In genomic region chr10:13613519-13613918, GRCh38 we compare ENCODE assay signal across 10 cellular contexts. TPM values are rescaled to one million over a fixed set of nuclear protein-coding genes. Genes with fewer than 3 reads are reported as not detected.
DNase-seq lines count a peak whose midpoint lies in the region; ATAC-seq, FAIRE-seq and TF ChIP-seq lines count a peak whose summit lies in the region.
"Had no signal": no experiment of that assay in that cellular context is flagged by ENCODE, and none has a peak within 500 bp of the region (broad histone marks: within the 10 kb centered on the region; RNA-seq: fewer than 3 reads in every experiment).

No MANE protein-coding gene starts in this region.

- no peak overlapping the region for H3K4me3 Mint-ChIP-seq in activated T-cell treated with anti-CD3 and anti-CD28 coated beads, Interleukin-2, amount 50 U/mL, for 24 hours

- no peak overlapping the region for H2AFZ ChIP-seq in Karpas-422 (ENCODE audit: low read length)

- in situ Hi-C loops in astrocyte of the cerebellum (cut with HindIII; ENCODE audit: low sequenced_read_pairs), result no loop called here

- POLR2A ChIA-PET in AG04449 (lab: Yijun Ruan, JAX), result no interaction called here

- no peaks in the 10 kb centered on the region for H4K20me1 ChIP-seq in Karpas-422 (ENCODE audit: insufficient read depth, low read depth, low read length)

- intact Hi-C loops in kidney (cut with DNase I), result no loop called here

- H3K4me1 Mint-ChIP-seq in activated T-cell treated with anti-CD3 and anti-CD28 coated beads, Interleukin-2, amount 50 U/mL, for 24 hours (ENCODE audit: low read depth), result no peaks in the 10 kb centered on the region

- peaks cover 24 to 44% of the 10 kb centered on the region in 2 donors for H3K36me3 ChIP-seq in kidney (ENCODE audit: control insufficient read depth in 1 of 2, insufficient read depth in 2 of 2, low read length in 2 of 2)
- peaks cover 30% of the 10 kb centered on the region; the same call in 1 of the 2 replicates for H3K36me3 ChIP-seq in Karpas-422 (ENCODE audit: insufficient read depth, low read length)

- no peak overlapping the region for H3K9ac ChIP-seq in kidney (ENCODE audit: low read length in 2 of 2)
- no peak overlapping the region for H3K9ac ChIP-seq in Karpas-422 (ENCODE audit: low read length)

- no peaks in the 10 kb centered on the region for H3K9me3 Mint-ChIP-seq in activated T-cell treated with anti-CD3 and anti-CD28 coated beads, Interleukin-2, amount 50 U/mL, for 24 hours

- DNase-seq in AG04449 (ENCODE audit: low read depth, low spot score) (no peak), HFF-Myc (ENCODE audit: extremely low read depth, low read depth) (peak; percentile 22), astrocyte of the cerebellum (ENCODE audit: low read depth) (peak; percentile 57), kidney (no peak), Karpas-422 (no peak)
- no peak for DNase-seq in activated T-cell treated with anti-CD3 and anti-CD28 coated beads, Interleukin-2, amount 50 U/mL, for 24 hours
- DNase-seq in activated CD8-positive, alpha-beta memory T cell treated with anti-CD3 and anti-CD28 coated beads, Interleukin-2, amount 50 U/mL, for 48 hours, result no peak
- DNase-seq: amniotic stem cell had no signal

- no peak for ATAC-seq in HG02870 (IDR thresholded peaks at IDR 0.05; ENCODE audit: unreplicated experiment)

- H3K4me3 ChIP-seq in AG04449 (ENCODE audit: low read depth, low read length) (no peak overlapping the region), HFF-Myc (replicated peaks; ENCODE audit: low read depth, low read length) (no peak overlapping the region), astrocyte of the cerebellum (ENCODE audit: low read depth, low read length) (no peak overlapping the region), kidney (ENCODE audit: low read length in 2 of 2) (no peak overlapping the region), Karpas-422 (ENCODE audit: low read length) (no peak overlapping the region)
- H3K4me3 ChIP-seq: skin epidermis had no signal

- H3K4me1 ChIP-seq in kidney (ENCODE audit: control insufficient read depth in 1 of 2, insufficient read depth in 1 of 2, low read depth in 1 of 2, low read length in 2 of 2) (no peaks in the 10 kb centered on the region), Karpas-422 (ENCODE audit: low read length) (no peaks in the 10 kb centered on the region)

- H3K27me3 ChIP-seq in Karpas-422 (ENCODE audit: low read length), result no peaks in the 10 kb centered on the region

- CTCF ChIA-PET in AG04449 (lab: Yijun Ruan, JAX), result interaction anchor here (0.6 to 4.1 kb wide), 35 partner anchors 10 to 582 kb away, joined by 3 to 55 read pairs (median 3); partner anchors contain the start of gene PRPF18

- H3K27ac Mint-ChIP-seq in activated T-cell treated with anti-CD3 and anti-CD28 coated beads, Interleukin-2, amount 50 U/mL, for 24 hours, result no peak overlapping the region

- no peak for FAIRE-seq in kidney (lab: Jason Lieb, UNC)

- H3K9me2 ChIP-seq in Karpas-422 (replicated peaks; ENCODE audit: insufficient read depth, low read length), result no peaks in the 10 kb centered on the region

- no peaks in the 10 kb centered on the region for H3K9me3 ChIP-seq in kidney (ENCODE audit: control insufficient read depth in 1 of 2, low read length in 2 of 2)
- no peaks in the 10 kb centered on the region for H3K9me3 ChIP-seq in Karpas-422 (ENCODE audit: low read length)

- no peaks in the 10 kb centered on the region for H3K27me3 Mint-ChIP-seq in activated T-cell treated with anti-CD3 and anti-CD28 coated beads, Interleukin-2, amount 50 U/mL, for 24 hours

- H3K27ac ChIP-seq in kidney (ENCODE audit: low read depth in 2 of 2, low read length in 2 of 2) (no peak overlapping the region), Karpas-422 (ENCODE audit: low read length) (no peak overlapping the region)
- H3K27ac ChIP-seq: skin epidermis had no signal

- TF ChIP-seq CTCF in AG04449 (IDR thresholded peaks at IDR 0.05; ENCODE audit: insufficient read depth, low read length, missing control alignments), result peak; percentile 23
- peak; percentile 30 for TF ChIP-seq CTCF in HFF-Myc (IDR thresholded peaks at IDR 0.05; ENCODE audit: low read depth, low read length, missing control alignments)
- peak; percentile 47 for TF ChIP-seq CTCF in astrocyte of the cerebellum (IDR thresholded peaks at IDR 0.05; ENCODE audit: low read depth, low read length, missing control alignments)
- TF ChIP-seq CTCF in kidney (IDR thresholded peaks at IDR 0.05; ENCODE audit: borderline replicate concordance, extremely low read depth, insufficient read depth), result peak; percentile 39

- peaks cover 95% of the 10 kb centered on the region for H3K36me3 Mint-ChIP-seq in activated T-cell treated with anti-CD3 and anti-CD28 coated beads, Interleukin-2, amount 50 U/mL, for 24 hours (ENCODE audit: low read depth)

- no peaks in the 10 kb centered on the region for H3K79me2 ChIP-seq in Karpas-422 (ENCODE audit: low read length)

- H3K4me2 ChIP-seq in Karpas-422 (ENCODE audit: low read depth, low read length, poor library complexity, severe bottlenecking), result no peak overlapping the region

RNA-seq across cellular contexts. Expression of gene PRPF18, which starts 26.8 kb away (rescaled TPM):
- total RNA-seq in kidney, result 23.0 TPM
- polyA plus RNA-seq in kidney (ENCODE audit: insufficient read depth, low read depth, low replicate concordance), result 24.4 TPM
- 22.7 and 23.2 TPM in 2 replicates for total RNA-seq in Karpas-422 (2014; rRNA removed; shearing (Covaris generic); ENCODE audit: low replicate concordance)

Comparison
In these comparisons a context has a peak if more than half of its experiments do, and no peak if none do; other contexts are left out.
1. DNase-seq: peak in HFF-Myc (single experiment) and astrocyte of the cerebellum (single experiment); none in AG04449 (single experiment), kidney (single experiment), activated T-cell treated with anti-CD3 and anti-CD28 coated beads, Interleukin-2, amount 50 U/mL, for 24 hours (single experiment), activated CD8-positive, alpha-beta memory T cell treated with anti-CD3 and anti-CD28 coated beads, Interleukin-2, amount 50 U/mL, for 48 hours (single experiment) and Karpas-422 (single experiment).
2. Peak in every context shown above with its lines, with median percentiles within 50 percentile points of each other: CTCF ChIP-seq.